14 cellular contexts compared by ENCODE assay signal in the genomic region with DNA sequence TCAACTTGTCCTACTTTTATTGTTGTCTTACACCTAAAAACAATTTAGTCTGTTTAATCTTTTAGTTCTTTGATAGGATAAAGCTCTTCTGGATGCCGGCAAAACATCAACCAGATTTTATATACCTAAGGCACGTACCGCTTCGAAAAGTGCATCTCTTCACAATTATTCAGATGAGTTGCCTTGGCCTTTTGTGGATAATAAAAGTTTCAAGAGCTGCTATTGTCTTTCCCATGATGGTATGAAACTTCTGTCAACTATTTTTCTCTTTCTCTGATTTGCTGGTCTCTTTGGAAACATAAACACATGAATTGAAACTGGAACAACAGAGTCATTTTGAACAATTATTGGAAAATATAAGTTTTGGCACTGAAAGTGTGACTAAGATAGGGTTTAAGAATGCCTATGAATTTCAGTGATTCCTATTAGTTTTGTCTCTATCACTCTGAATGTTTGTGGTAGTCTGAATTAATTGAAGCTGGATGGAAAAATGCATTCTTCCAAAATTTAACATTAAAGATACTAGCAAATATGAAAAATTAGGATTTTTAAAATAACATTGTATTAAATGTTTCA.
"Had no signal": no experiment of that assay in that cellular context is flagged by ENCODE, and none has a peak within 500 bp of the region (broad histone marks: within the 10 kb centered on the region; RNA-seq: fewer than 3 reads in every experiment).

No MANE protein-coding gene starts in this region.

- H3K4me1 Mint-ChIP-seq: mesothelial cell of epicardium had no signal

- H3K36me3 Mint-ChIP-seq: mesothelial cell of epicardium, type B pancreatic cell had no signal

- H3K4me3 Mint-ChIP-seq: activated naive CD8-positive, alpha-beta T cell; mesothelial cell of epicardium; type B pancreatic cell had no signal

- H3K27ac Mint-ChIP-seq: effector memory CD8-positive, alpha-beta T cell; mesothelial cell of epicardium; progenitor cell of endocrine pancreas; type B pancreatic cell had no signal

- H3K9me3 Mint-ChIP-seq: effector memory CD8-positive, alpha-beta T cell; mesothelial cell of epicardium had no signal

- ATAC-seq: effector memory CD8-positive, alpha-beta T cell; heart right ventricle; left lung had no signal

- H3K27me3 Mint-ChIP-seq: activated naive CD8-positive, alpha-beta T cell; effector memory CD8-positive, alpha-beta T cell; type B pancreatic cell had no signal

- DNase-seq: amygdala; effector memory CD8-positive, alpha-beta T cell; esophagus squamous epithelium; heart right ventricle; left lung; SJCRH30; stimulated activated CD4-positive, alpha-beta T cell treated with anti-CD3 and anti-CD28 coated beads, Interleukin-12 subunit alpha, Interleukin-12 subunit beta, amount 100 ng/mL, for 4 hours; stimulated activated CD4-positive, alpha-beta T cell treated with anti-CD3 and anti-CD28 coated beads, Interleukin-1b, Interleukin-23, amount 100 ng/mL, for 48 hours; T-helper 2 cell; testis had no signal
